23 cellular contexts compared by ENCODE assay signal in genomic region chr14:44785096-44785495, GRCh38.
"Had no signal": no experiment of that assay in that cellular context is flagged by ENCODE, and none has a peak within 500 bp of the region (broad histone marks: within the 10 kb centered on the region; RNA-seq: fewer than 3 reads in every experiment).

No MANE protein-coding gene starts in this region.

- H3K4me3 ChIP-seq: hepatocyte, left lung, lung, ovary, prostate gland, spleen, thoracic aorta had no signal

- H3K4me1 ChIP-seq: left lung, prostate gland, spleen had no signal

- H3K9me3 ChIP-seq: left lung, neutrophil, ovary, prostate gland, spleen, thoracic aorta had no signal

- DNase-seq: activated CD4-positive, alpha-beta T cell treated with anti-CD3 and anti-CD28 coated beads, Interleukin-2, amount 50 U/mL, for 48 hours; activated CD8-positive, alpha-beta memory T cell treated with anti-CD3 and anti-CD28 coated beads, Interleukin-2, amount 50 U/mL, for 48 hours; activated naive CD4-positive, alpha-beta T cell treated with Interleukin-2 at 50 U/mL for 16 hours; activated naive CD8-positive, alpha-beta T cell treated with anti-CD3 and anti-CD28 coated beads for 36 hours; activated T-cell treated with anti-CD3 and anti-CD28 coated beads, Interleukin-2, amount 50 U/mL, for 4 hours; cortex of kidney; glutamatergic neuron; immature natural killer cell; kidney glomerular epithelial cell; left lung; natural killer cell; ovary; spleen; stimulated activated CD4-positive, alpha-beta T cell treated with anti-CD3 and anti-CD28 coated beads, Interleukin-4, amount 100 ng/mL, for 1 hour; stimulated activated naive CD4-positive, alpha-beta T cell treated with Interleukin-2 at 50 U/mL for 16 hours; T-cell had no signal

- H3K27me3 ChIP-seq: hepatocyte, left lung, neutrophil, ovary, spleen had no signal

- H2AFZ ChIP-seq: hepatocyte had no signal

- H3K36me3 ChIP-seq: left lung, neutrophil, ovary, prostate gland, spleen, thoracic aorta had no signal

- H3K4me2 ChIP-seq: hepatocyte had no signal

- ATAC-seq: activated T-cell treated with anti-CD3 and anti-CD28 coated beads, Interleukin-2, amount 50 U/mL, for 4 hours; left lung; natural killer cell; T-cell; WTC11 had no signal

- H3K27ac ChIP-seq: epithelial cell of prostate, hepatocyte, left lung, neutrophil, ovary, prostate gland, spleen, thoracic aorta had no signal
